Comparison of ENCODE assay signal across 14 cellular contexts in genomic region chr6:166657531-166657930, GRCh38. TPM values are rescaled to one million over a fixed set of nuclear protein-coding genes. Genes with fewer than 3 reads are reported as not detected.
A peak's percentile ranks its signal among the peaks of the same experiment; 100 is the strongest.
DNase-seq lines count a peak whose midpoint lies in the region; ATAC-seq and TF ChIP-seq lines count a peak whose summit lies in the region.
"Had no signal": no experiment of that assay in that cellular context is flagged by ENCODE, and none has a peak within 500 bp of the region (broad histone marks: within the 10 kb centered on the region; RNA-seq: fewer than 3 reads in every experiment).

No MANE protein-coding gene starts in this region.

- H3K36me3 ChIP-seq in SJCRH30, result no peaks in the 10 kb centered on the region
- H3K36me3 ChIP-seq in hepatocyte (replicated peaks; ENCODE audit: insufficient read depth, low read depth), result no peaks in the 10 kb centered on the region
- H3K36me3 ChIP-seq: left ventricle myocardium inferior had no signal

- 84% methylated on average over 9 of the region's 9 CpGs for WGBS in hepatocyte (ENCODE audit: low lambda C conversion rate, missing lambda C conversion rate)

- H3K36me3 Mint-ChIP-seq in stimulated activated naive CD8-positive, alpha-beta T cell treated with anti-CD3 and anti-CD28 coated beads, Interleukin-15, Interleukin-2, amounts not matched to agents 100 ng/mL and 50 ng/mL, for 24 hours (ENCODE audit: low read depth), result no peaks in the 10 kb centered on the region

- H3K4me1 Mint-ChIP-seq in stimulated activated naive CD8-positive, alpha-beta T cell treated with anti-CD3 and anti-CD28 coated beads, Interleukin-15, Interleukin-2, amounts not matched to agents 100 ng/mL and 50 ng/mL, for 24 hours (ENCODE audit: low read depth), result peaks cover 11% of the 10 kb centered on the region

- H4K20me1 ChIP-seq in hepatocyte (ENCODE audit: insufficient read depth, poor library complexity, severe bottlenecking), result no peaks in the 10 kb centered on the region

- no peaks in the 10 kb centered on the region for H3K79me2 ChIP-seq in hepatocyte

- no peaks in the 10 kb centered on the region for H3K9me2 ChIP-seq in hepatocyte (replicated peaks; ENCODE audit: insufficient read depth)

- peak overlapping the region; percentile 24 for H3K4me3 Mint-ChIP-seq in stimulated activated naive CD8-positive, alpha-beta T cell treated with anti-CD3 and anti-CD28 coated beads, Interleukin-15, Interleukin-2, amounts not matched to agents 100 ng/mL and 50 ng/mL, for 24 hours
- H3K4me3 Mint-ChIP-seq: central memory CD8-positive, alpha-beta T cell had no signal

- H3K4me1 ChIP-seq in SJCRH30 (peaks cover 25% of the 10 kb centered on the region), hepatocyte (ENCODE audit: insufficient read depth) (peaks cover 11% of the 10 kb centered on the region)
- H3K4me1 ChIP-seq: left ventricle myocardium inferior had no signal

- H3K27me3 Mint-ChIP-seq in stimulated activated naive CD8-positive, alpha-beta T cell treated with anti-CD3 and anti-CD28 coated beads, Interleukin-15, Interleukin-2, amounts not matched to agents 100 ng/mL and 50 ng/mL, for 24 hours, result peaks cover 18% of the 10 kb centered on the region

- H3K4me3 ChIP-seq in SJCRH30 (no peak overlapping the region), hepatocyte (no peak overlapping the region)
- H3K4me3 ChIP-seq: left ventricle myocardium inferior, PC-9 had no signal

- ATAC-seq in stimulated activated naive CD8-positive, alpha-beta T cell treated with anti-CD3 and anti-CD28 coated beads, Interleukin-15, Interleukin-2, amounts not matched to agents 100 U/mL and 50 U/mL, for 24 hours, result no peak
- ATAC-seq: SK-N-SH treated with all-trans-retinoic acid at 6 μM for 48 hours had no signal

- no peak for DNase-seq in stimulated activated naive CD8-positive, alpha-beta T cell treated with anti-CD3 and anti-CD28 coated beads, Interleukin-15, Interleukin-2, amounts not matched to agents 100 U/mL and 50 U/mL, for 24 hours
- DNase-seq in SJCRH30 (no peak), hepatocyte (ENCODE audit: low spot score) (no peak), A172 (ENCODE audit: low spot score) (no peak), NCI-H2029 treated with DMSO at 0.1 percent for 48 hours (lab: John Stamatoyannopoulos, UW) (no peak), NCI-H2227 (lab: John Stamatoyannopoulos, UW; ENCODE audit: unreplicated experiment) (no peak)
- DNase-seq: left ventricle myocardium inferior, NCI-H1694, NCI-H524, PC-9 had no signal

- H3K27ac ChIP-seq in SJCRH30 (peak overlapping the region; percentile 81), hepatocyte (no peak overlapping the region)
- H3K27ac ChIP-seq: left ventricle myocardium inferior, PC-9, VCaP had no signal

- no peak for TF ChIP-seq CTCF in hepatocyte (IDR thresholded peaks at IDR 0.05; ENCODE audit: poor library complexity)

- peak overlapping the region; percentile 65 for H3K4me2 ChIP-seq in hepatocyte
- H3K4me2 ChIP-seq: PC-9 had no signal

- H3K9me3 ChIP-seq in SJCRH30 (replicated peaks) (no peaks in the 10 kb centered on the region), hepatocyte (ENCODE audit: low read depth) (no peaks in the 10 kb centered on the region)
- H3K9me3 ChIP-seq: left ventricle myocardium inferior had no signal

- H3K9me3 Mint-ChIP-seq in stimulated activated naive CD8-positive, alpha-beta T cell treated with anti-CD3 and anti-CD28 coated beads, Interleukin-15, Interleukin-2, amounts not matched to agents 100 ng/mL and 50 ng/mL, for 24 hours, result no peaks in the 10 kb centered on the region
- H3K9me3 Mint-ChIP-seq: central memory CD8-positive, alpha-beta T cell had no signal

- no peak overlapping the region for H2AFZ ChIP-seq in hepatocyte
- H2AFZ ChIP-seq: PC-9 had no signal

- H3K27me3 ChIP-seq in SJCRH30 (no peaks in the 10 kb centered on the region), hepatocyte (peaks cover 5% of the 10 kb centered on the region)

- no peak overlapping the region for H3K27ac Mint-ChIP-seq in stimulated activated naive CD8-positive, alpha-beta T cell treated with anti-CD3 and anti-CD28 coated beads, Interleukin-15, Interleukin-2, amounts not matched to agents 100 ng/mL and 50 ng/mL, for 24 hours

RNA-seq across cellular contexts. Expression of gene RPS6KA2, which starts 30.5 kb away (rescaled TPM):
- 4.2 and 6.3 TPM in 2 replicates for total RNA-seq in SJCRH30 (2014; rRNA removed; shearing (Covaris generic))
- total RNA-seq in hepatocyte, result 26.3 and 29.2 TPM in 2 replicates
- polyA plus RNA-seq in hepatocyte, result 27.7 and 34.8 TPM in 2 replicates
- total RNA-seq in A172 (2014; rRNA removed; shearing (Covaris generic)), result 29.0 and 32.6 TPM in 2 replicates
